Comparison of ENCODE assay signal across 9 cellular contexts in genomic region chr4:122003335-122003734, GRCh38. TPM values are rescaled to one million over a fixed set of nuclear protein-coding genes. Genes with fewer than 3 reads are reported as not detected.
DNase-seq lines count a peak whose midpoint lies in the region; ATAC-seq and TF ChIP-seq lines count a peak whose summit lies in the region.
"Had no signal": no experiment of that assay in that cellular context is flagged by ENCODE, and none has a peak within 500 bp of the region (broad histone marks: within the 10 kb centered on the region; RNA-seq: fewer than 3 reads in every experiment).

No MANE protein-coding gene starts in this region.

- intact Hi-C loops in HCT116 (cut with micrococcal nuclease) = loop anchor here (1.0 kb wide), 1 partner anchor 103 kb away; no protein-coding TSS in a partner anchor
- intact Hi-C loops in activated CD4-positive, alpha-beta memory T cell treated with anti-CD3 and anti-CD28 coated beads for 36 hours (cut with micrococcal nuclease) = loop anchor here (1.0 to 5.0 kb wide), 2 partner anchors 53 to 101 kb away; no protein-coding TSS in a partner anchor

- H3K27ac ChIP-seq in HCT116 (ENCODE audit: low read depth, low read length) (no peak overlapping the region), MM.1S (ENCODE audit: low read length) (no peak overlapping the region)
- H3K27ac ChIP-seq: epithelial cell of prostate had no signal

- CTCF ChIA-PET in HCT116 (lab: Charles Lee) = interaction anchor here (1.0 kb wide), 1 partner anchor 103 kb away, joined by 5 read pairs; no protein-coding TSS in a partner anchor
- CTCF ChIA-PET in activated CD4-positive, alpha-beta memory T cell treated with anti-CD3 and anti-CD28 coated beads for 36 hours (lab: Charles Lee) = interaction anchor here (0.9 to 2.4 kb wide), 4 partner anchors 54 to 103 kb away, joined by 3 to 14 read pairs (median 6); no protein-coding TSS in a partner anchor

- TF ChIP-seq CTCF in GM12872 (IDR thresholded peaks at IDR 0.05; ENCODE audit: insufficient read depth, low read depth, low read length) = peak; percentile 67; the same call in 2 of the 3 replicates
- peak; percentile 23 to 57 (median 51); a peak in 4 of 6 replicates for TF ChIP-seq CTCF in HCT116 (IDR thresholded peaks at IDR 0.05 in 2 of 3, conservative IDR thresholded peaks at IDR 0.05 in 1 of 3; ENCODE audit: borderline replicate concordance in 1 of 3, insufficient read depth in 1 of 3, low read depth in 2 of 3, low read length in 2 of 3)
- peak; percentile 82 for TF ChIP-seq CTCF in MM.1S (IDR thresholded peaks at IDR 0.05; ENCODE audit: low read length)

- H3F3A ChIP-seq in MM.1S (ENCODE audit: insufficient read depth, low read length) = no peaks in the 10 kb centered on the region

- H3K9me3 ChIP-seq in HCT116 (ENCODE audit: control insufficient read depth in 1 of 2, insufficient read depth in 1 of 2, low read depth in 1 of 2, low read length in 2 of 2) (no peaks in the 10 kb centered on the region), MM.1S (replicated peaks; ENCODE audit: insufficient read depth, low read length) (no peaks in the 10 kb centered on the region)

- H3K4me2 ChIP-seq in HCT116 (ENCODE audit: low read length) = no peak overlapping the region
- H3K4me2 ChIP-seq in MM.1S (ENCODE audit: low read depth, low read length) = no peak overlapping the region

- H3K36me3 Mint-ChIP-seq in activated CD4-positive, alpha-beta memory T cell treated with anti-CD3 and anti-CD28 coated beads for 36 hours = no peaks in the 10 kb centered on the region

- DNase-seq in ACHN (peak; percentile 33), HCT116 (ENCODE audit: low read depth, low spot score) (peak; percentile 42), MM.1S (peak; percentile 71), iris pigment epithelial cell (ENCODE audit: low read depth) (peak; percentile 26), activated gamma-delta T cell treated with Interleukin-2 at 50 U/mL for 16 hours (no peak), cortex of kidney (lab: John Stamatoyannopoulos, UW) (no peak)
- peak; percentile 28 for DNase-seq in activated CD4-positive, alpha-beta memory T cell treated with anti-CD3 and anti-CD28 coated beads for 36 hours

- H3K9me2 ChIP-seq in HCT116 (ENCODE audit: insufficient read depth) (no peaks in the 10 kb centered on the region), MM.1S (replicated peaks; ENCODE audit: insufficient read depth, low read length) (no peaks in the 10 kb centered on the region)

- H3K9me3 Mint-ChIP-seq in activated CD4-positive, alpha-beta memory T cell treated with anti-CD3 and anti-CD28 coated beads for 36 hours = no peaks in the 10 kb centered on the region

- peak; percentile 96 for ATAC-seq in HCT116

- H4K20me1 ChIP-seq in HCT116 (ENCODE audit: insufficient read depth) = no peaks in the 10 kb centered on the region
- H4K20me1 ChIP-seq in MM.1S (ENCODE audit: insufficient read depth, low read length) = no peaks in the 10 kb centered on the region

- H3K9ac ChIP-seq in HCT116 (ENCODE audit: low read length) = no peak overlapping the region
- H3K9ac ChIP-seq in MM.1S (ENCODE audit: low read length) = no peak overlapping the region

- POLR2A ChIA-PET in HCT116 (lab: Charles Lee) = no interaction called here
- POLR2A ChIA-PET in activated CD4-positive, alpha-beta memory T cell treated with anti-CD3 and anti-CD28 coated beads for 36 hours (lab: Charles Lee) = no interaction called here

- in situ Hi-C loops in ACHN (cut with HindIII; ENCODE audit: low pct_ligation_motif_present, low pct_unique_long_range_greater_than_20kb, low sequenced_read_pairs) = no loop called here

- H2AFZ ChIP-seq in HCT116 (ENCODE audit: low read depth, low read length, poor library complexity, severe bottlenecking) (peak overlapping the region; percentile 33), MM.1S (ENCODE audit: low read length) (no peak overlapping the region)

- H3K4me1 ChIP-seq in HCT116 (ENCODE audit: control insufficient read depth in 1 of 2, insufficient read depth in 2 of 2, low read length in 2 of 2) (no peaks in the 10 kb centered on the region), MM.1S (ENCODE audit: low read length) (no peaks in the 10 kb centered on the region)

- H3K27me3 ChIP-seq in HCT116 (ENCODE audit: insufficient read depth, low read length) (no peaks in the 10 kb centered on the region), MM.1S (replicated peaks; ENCODE audit: insufficient read depth, low read length) (no peaks in the 10 kb centered on the region)

- no peaks in the 10 kb centered on the region for H3K4me1 Mint-ChIP-seq in activated CD4-positive, alpha-beta memory T cell treated with anti-CD3 and anti-CD28 coated beads for 36 hours (ENCODE audit: low read depth)

- TF ChIP-seq RAD21 in HCT116 (IDR thresholded peaks at IDR 0.05; ENCODE audit: low read depth) = peak; percentile 48

- H3K4me3 Mint-ChIP-seq in activated CD4-positive, alpha-beta memory T cell treated with anti-CD3 and anti-CD28 coated beads for 36 hours = no peak overlapping the region

- BruUV-seq in HCT116 (replicated peaks; lab: Mats Ljungman, UMichigan) = no TSS peak

- RAD21 ChIA-PET in HCT116 (lab: Charles Lee; ENCODE audit: low non-redundant PET in 1 of 2, low total read pairs in 2 of 2, uncharacterized antibody in 2 of 2, unreplicated experiment in 2 of 2) = no interaction called here

- H3K4me3 ChIP-seq in HCT116 (replicated peaks in 1 of 2; ENCODE audit: low read depth in 1 of 2, low read length in 2 of 2) (no peak overlapping the region), MM.1S (ENCODE audit: low read length) (no peak overlapping the region)

- TF ChIP-seq POLR2A in HCT116 (IDR thresholded peaks at IDR 0.05; ENCODE audit: borderline replicate concordance, extremely low read depth, insufficient read depth, insufficient read length) = no peak

- H3K79me2 ChIP-seq in HCT116 (ENCODE audit: insufficient read depth, low read length) = no peaks in the 10 kb centered on the region
- no peaks in the 10 kb centered on the region for H3K79me2 ChIP-seq in MM.1S (ENCODE audit: low read length)

- H3K36me3 ChIP-seq in HCT116 (ENCODE audit: control insufficient read depth in 1 of 2, insufficient read depth in 2 of 2, low read length in 2 of 2) (no peaks in the 10 kb centered on the region), MM.1S (replicated peaks; ENCODE audit: insufficient read depth, low read length) (no peaks in the 10 kb centered on the region)

- peaks cover 7% of the 10 kb centered on the region for H3K27me3 Mint-ChIP-seq in activated CD4-positive, alpha-beta memory T cell treated with anti-CD3 and anti-CD28 coated beads for 36 hours

- no peak overlapping the region for H3K27ac Mint-ChIP-seq in activated CD4-positive, alpha-beta memory T cell treated with anti-CD3 and anti-CD28 coated beads for 36 hours

TF ChIP-seq in HCT116, 20 proteins besides CTCF, POLR2A, EP300 and RAD21:
- TF ChIP-seq CEBPB (IDR thresholded peaks at IDR 0.05; ENCODE audit: low read depth) = no peak
- TF ChIP-seq SP1 (IDR thresholded peaks at IDR 0.05; ENCODE audit: low read depth) = no peak
- no peak for TF ChIP-seq SRF (IDR thresholded peaks at IDR 0.05; ENCODE audit: low read depth)
- TF ChIP-seq TCF7L2 (IDR thresholded peaks at IDR 0.05; ENCODE audit: borderline replicate concordance, extremely low read depth, insufficient read depth, insufficient read length) = no peak
- TF ChIP-seq ZBTB33 (IDR thresholded peaks at IDR 0.05; ENCODE audit: extremely low read depth, insufficient replicate concordance, low read length) = no peak
- TF ChIP-seq REST (IDR thresholded peaks at IDR 0.05; ENCODE audit: low read depth) = no peak
- 0 out of 2 replicates have a peak, but pooled peaks have one; percentile 25 for TF ChIP-seq CBX3 (IDR thresholded peaks at IDR 0.05; ENCODE audit: low read depth)

RNA-seq across cellular contexts. Expression of gene TRPC3, which starts 51.5 kb away (rescaled TPM):
- 0.25 TPM for total RNA-seq in HCT116 (2021; ENCODE audit: unreplicated experiment)
- polyA plus RNA-seq in HCT116 (2012) = 0.05 and 0.12 TPM in 2 replicates
- 1 to 10 TPM; 1.0 to 1.6 TPM for total RNA-seq in activated CD4-positive, alpha-beta memory T cell treated with anti-CD3 and anti-CD28 coated beads for 36 hours

Comparison
In these comparisons a context has a peak if more than half of its experiments do, and no peak if none do; other contexts are left out.
1. DNase-seq: peak in ACHN (single experiment), HCT116 (single experiment), MM.1S (single experiment), activated CD4-positive, alpha-beta memory T cell treated with anti-CD3 and anti-CD28 coated beads for 36 hours (single experiment) and iris pigment epithelial cell (single experiment); none in activated gamma-delta T cell treated with Interleukin-2 at 50 U/mL for 16 hours (single experiment) and cortex of kidney (single experiment).
2. Peak in every context shown above with its lines, with median percentiles within 50 percentile points of each other: CTCF ChIP-seq.